In genomic region chr22:37732699-37733607, GRCh38 we compare ENCODE assay signal across 1 cellular context.
TF ChIP-seq lines count a peak whose summit lies in the region.

No MANE protein-coding gene starts in this region.

TF ChIP-seq in GM23338, 12 proteins besides CTCF, POLR2A, EP300 and RAD21:
- TF ChIP-seq REST (IDR thresholded peaks at IDR 0.05; ENCODE audit: unreplicated experiment) (no peak), POLR2AphosphoS5 (IDR thresholded peaks at IDR 0.05; ENCODE audit: low read depth) (no peak), ETS1 (IDR thresholded peaks at IDR 0.05) (no peak), JUNB (IDR thresholded peaks at IDR 0.05; ENCODE audit: unreplicated experiment) (no peak), EZH2 (IDR thresholded peaks at IDR 0.05; ENCODE audit: low read depth, unreplicated experiment) (no peak), CREB1 (CRISPR knock-in tag; IDR thresholded peaks at IDR 0.05; ENCODE audit: low read depth) (no peak), ZNF331 (CRISPR knock-in tag; IDR thresholded peaks at IDR 0.05; ENCODE audit: low read depth) (no peak), EZH2phosphoT487 (IDR thresholded peaks at IDR 0.05; ENCODE audit: unreplicated experiment) (no peak), ZNF114 (CRISPR knock-in tag; IDR thresholded peaks at IDR 0.05) (no peak), NANOG (IDR thresholded peaks at IDR 0.05; ENCODE audit: borderline replicate concordance) (no peak)
